ENCODE assay signal across 9 cellular contexts in genomic region chr2:11749646-11750349, GRCh38. TPM values are rescaled to one million over a fixed set of nuclear protein-coding genes. Genes with fewer than 3 reads are reported as not detected.
A peak's percentile ranks its signal among the peaks of the same experiment; 100 is the strongest.
DNase-seq lines count a peak whose midpoint lies in the region; ATAC-seq and TF ChIP-seq lines count a peak whose summit lies in the region.
"Had no signal": no experiment of that assay in that cellular context is flagged by ENCODE, and none has a peak within 500 bp of the region (broad histone marks: within the 10 kb centered on the region; RNA-seq: fewer than 3 reads in every experiment).

No MANE protein-coding gene starts in this region.

- peaks cover 16% of the 10 kb centered on the region for H3K27me3 Mint-ChIP-seq in dendritic cell treated with granulocyte-macrophage colony-stimulating factor and Interleukin-4, amounts not matched to agents 40 ng/mL and 50 ng/mL, for 4 days

- peak overlapping the region; percentile 82 for H3K4me3 Mint-ChIP-seq in dendritic cell treated with granulocyte-macrophage colony-stimulating factor and Interleukin-4, amounts not matched to agents 40 ng/mL and 50 ng/mL, for 4 days
- H3K4me3 Mint-ChIP-seq in stimulated activated effector memory CD8-positive, alpha-beta T cell treated with anti-CD3 and anti-CD28 coated beads, Interleukin-12 subunit alpha, Interleukin-12 subunit beta, amount 100 ng/mL, for 72 hours = peak overlapping the region; percentile 93

- H3K4me1 Mint-ChIP-seq in dendritic cell treated with granulocyte-macrophage colony-stimulating factor and Interleukin-4, amounts not matched to agents 40 ng/mL and 50 ng/mL, for 4 days (ENCODE audit: low read depth) = peaks cover 83% of the 10 kb centered on the region
- H3K4me1 Mint-ChIP-seq in stimulated activated effector memory CD8-positive, alpha-beta T cell treated with anti-CD3 and anti-CD28 coated beads, Interleukin-12 subunit alpha, Interleukin-12 subunit beta, amount 100 ng/mL, for 72 hours = peaks cover 86% of the 10 kb centered on the region

- H3K9me2 ChIP-seq in SK-N-SH (no peaks in the 10 kb centered on the region), Loucy (replicated peaks; ENCODE audit: low read depth, low read length) (no peaks in the 10 kb centered on the region)

- ATAC-seq in SK-N-SH treated with all-trans-retinoic acid at 6 μM for 48 hours = no peak
- ATAC-seq in stimulated activated effector memory CD8-positive, alpha-beta T cell treated with anti-CD3 and anti-CD28 coated beads, Interleukin-12 subunit alpha, Interleukin-12 subunit beta, amount 100 ng/mL, for 72 hours = no peak

- H3K4me2 ChIP-seq in SK-N-SH (no peak overlapping the region), Loucy (ENCODE audit: low read depth, low read length, poor library complexity, severe bottlenecking) (peak overlapping the region; percentile 96)

- H4K20me1 ChIP-seq in SK-N-SH (ENCODE audit: insufficient read depth) (peaks cover 63% of the 10 kb centered on the region), Loucy (ENCODE audit: insufficient read depth, low read length, poor library complexity, severe bottlenecking) (peaks cover 24% of the 10 kb centered on the region)

- H3F3A ChIP-seq in SK-N-SH (replicated peaks; ENCODE audit: insufficient read depth) (peaks cover 3% of the 10 kb centered on the region), Loucy (ENCODE audit: low read depth) (no peaks in the 10 kb centered on the region)

- TF ChIP-seq EP300 in SK-N-SH (IDR thresholded peaks at IDR 0.05; ENCODE audit: borderline replicate concordance in 1 of 2, low read depth in 1 of 2, low read length in 1 of 2) = no peak; a peak in 1 of 4 replicates

- H3K27me3 ChIP-seq in SK-N-SH (ENCODE audit: insufficient read depth) = no peaks in the 10 kb centered on the region
- H3K27me3 ChIP-seq in Loucy (ENCODE audit: insufficient read depth, low read length, poor library complexity, severe bottlenecking) = no peaks in the 10 kb centered on the region

- no peaks in the 10 kb centered on the region for H3K36me3 Mint-ChIP-seq in dendritic cell treated with granulocyte-macrophage colony-stimulating factor and Interleukin-4, amounts not matched to agents 40 ng/mL and 50 ng/mL, for 4 days (ENCODE audit: low read depth)
- H3K36me3 Mint-ChIP-seq in stimulated activated effector memory CD8-positive, alpha-beta T cell treated with anti-CD3 and anti-CD28 coated beads, Interleukin-12 subunit alpha, Interleukin-12 subunit beta, amount 100 ng/mL, for 72 hours = peaks cover 14% of the 10 kb centered on the region

- intact Hi-C loops in dendritic cell treated with granulocyte-macrophage colony-stimulating factor and Interleukin-4, amounts not matched to agents 40 ng/mL and 50 ng/mL, for 4 days (cut with micrococcal nuclease) = loop anchor here (10.0 kb wide), 2 partner anchors 285 to 405 kb away; partner anchors contain the start of genes E2F6 and ROCK2

- no peak overlapping the region for H3K4me3 ChIP-seq in SK-N-SH (ENCODE audit: low read depth in 2 of 2, low read length in 1 of 2)
- peak overlapping the region; percentile 91 for H3K4me3 ChIP-seq in Loucy (ENCODE audit: low read length, poor library complexity, severe bottlenecking)

- no peak for TF ChIP-seq RAD21 in SK-N-SH (IDR thresholded peaks at IDR 0.05; ENCODE audit: low read length)

- CTCF ChIA-PET in SK-N-SH (lab: Yijun Ruan, JAX) = interaction anchor here (0.8 to 32.6 kb wide), 8 partner anchors 11 to 60 kb away, joined by 3 to 873 read pairs (median 5); no protein-coding TSS in a partner anchor

- peak; percentile 71 for DNase-seq in SK-N-SH
- DNase-seq in stimulated activated effector memory CD8-positive, alpha-beta T cell treated with anti-CD3 and anti-CD28 coated beads, Interleukin-12 subunit alpha, Interleukin-12 subunit beta, amount 100 ng/mL, for 72 hours (ENCODE audit: low spot score in 2 of 2) = peak in 1 of 2 donors; percentile 57
- DNase-seq in GF-D8 (lab: John Stamatoyannopoulos, UW) = no peak
- no peak for DNase-seq in NOMO-1 treated with dmso at 0.1 percent for 144 hours (lab: John Stamatoyannopoulos, UW; ENCODE audit: unreplicated experiment)
- DNase-seq in pons (ENCODE audit: low spot score) = no peak
- DNase-seq: NCI-H1092 treated with DMSO at 0.1 percent for 48 hours had no signal

- H3K79me2 ChIP-seq in SK-N-SH (ENCODE audit: insufficient read depth) (peaks cover 68% of the 10 kb centered on the region), Loucy (ENCODE audit: insufficient read depth, low read length) (peaks cover 77% of the 10 kb centered on the region)

- H3K36me3 ChIP-seq in SK-N-SH (replicated peaks in 1 of 2; ENCODE audit: control insufficient read depth in 1 of 2, insufficient read depth in 2 of 2, low read length in 1 of 2) = no peaks in the 10 kb centered on the region
- H3K36me3 ChIP-seq in Loucy (ENCODE audit: insufficient read depth, low read length) = no peaks in the 10 kb centered on the region

- H2AFZ ChIP-seq in SK-N-SH (ENCODE audit: low read depth) = no peak overlapping the region
- no peak overlapping the region for H2AFZ ChIP-seq in Loucy (ENCODE audit: low read length)

- WGBS in SK-N-SH (ENCODE audit: low lambda C conversion rate) = 92% methylated on average over 13 of the region's 13 CpGs

- H3K9me3 Mint-ChIP-seq in dendritic cell treated with granulocyte-macrophage colony-stimulating factor and Interleukin-4, amounts not matched to agents 40 ng/mL and 50 ng/mL, for 4 days = no peaks in the 10 kb centered on the region
- H3K9me3 Mint-ChIP-seq in stimulated activated effector memory CD8-positive, alpha-beta T cell treated with anti-CD3 and anti-CD28 coated beads, Interleukin-12 subunit alpha, Interleukin-12 subunit beta, amount 100 ng/mL, for 72 hours = no peaks in the 10 kb centered on the region

- peak overlapping the region in 1 of 2 experiments; percentile 56; a peak in 2 of 4 replicates for H3K27ac ChIP-seq in SK-N-SH (ENCODE audit: low read depth in 2 of 2, low read length in 1 of 2)

- no peak for TF ChIP-seq CTCF in SK-N-SH (IDR thresholded peaks at IDR 0.05)
- no peak for TF ChIP-seq CTCF in Loucy (conservative IDR thresholded peaks at IDR 0.05; ENCODE audit: low read length)

- H3K27ac Mint-ChIP-seq in dendritic cell treated with granulocyte-macrophage colony-stimulating factor and Interleukin-4, amounts not matched to agents 40 ng/mL and 50 ng/mL, for 4 days = peak overlapping the region; percentile 79
- H3K27ac Mint-ChIP-seq in stimulated activated effector memory CD8-positive, alpha-beta T cell treated with anti-CD3 and anti-CD28 coated beads, Interleukin-12 subunit alpha, Interleukin-12 subunit beta, amount 100 ng/mL, for 72 hours = peak overlapping the region; percentile 93

- H3K4me1 ChIP-seq in SK-N-SH (ENCODE audit: control insufficient read depth in 1 of 2, insufficient read depth in 2 of 2, low read depth in 1 of 2, low read length in 1 of 2) = peaks cover 32 to 69% of the 10 kb centered on the region in 2 experiments
- peaks cover 77% of the 10 kb centered on the region for H3K4me1 ChIP-seq in Loucy (ENCODE audit: insufficient read depth, low read length, poor library complexity, severe bottlenecking)

- H3K9me3 ChIP-seq in SK-N-SH = no peaks in the 10 kb centered on the region
- no peaks in the 10 kb centered on the region for H3K9me3 ChIP-seq in Loucy (ENCODE audit: insufficient read depth, low read depth, low read length)

- H3K9ac ChIP-seq in SK-N-SH = no peak overlapping the region
- H3K9ac ChIP-seq in Loucy (ENCODE audit: low read depth, low read length, poor library complexity, severe bottlenecking) = peak overlapping the region; percentile 88

- POLR2A ChIA-PET in SK-N-SH (lab: Yijun Ruan, JAX) = interaction anchor here (1.1 to 1.7 kb wide), 3 partner anchors 14 to 54 kb away, joined by 3 read pairs; no protein-coding TSS in a partner anchor

TF ChIP-seq in SK-N-SH, 30 proteins besides CTCF, POLR2A, EP300 and RAD21:
- TF ChIP-seq NRF1 (IDR thresholded peaks at IDR 0.05; ENCODE audit: low read depth, low read length) (no peak), MXI1 (IDR thresholded peaks at IDR 0.05; ENCODE audit: low read depth, low read length) (peak; percentile 28; the same call in 1 of the 2 replicates), FOXJ3 (CRISPR knock-in tag; IDR thresholded peaks at IDR 0.05) (no peak), RFX5 (IDR thresholded peaks at IDR 0.05; ENCODE audit: low read length) (no peak), FOSL2 (IDR thresholded peaks at IDR 0.05; ENCODE audit: borderline replicate concordance, low read depth) (no peak), YY1 (IDR thresholded peaks at IDR 0.05; ENCODE audit: low read depth) (no peak), SMC3 (IDR thresholded peaks at IDR 0.05; ENCODE audit: low read depth, low read length) (no peak)

TF ChIP-seq in SK-N-SH treated with all-trans-retinoic acid at 6 μM for 48 hours, 23 proteins besides CTCF, POLR2A, EP300 and RAD21 (continues in another document):
- no peak for TF ChIP-seq ISL1 (CRISPR knock-in tag; IDR thresholded peaks at IDR 0.05)
- TF ChIP-seq, protein P1, sequence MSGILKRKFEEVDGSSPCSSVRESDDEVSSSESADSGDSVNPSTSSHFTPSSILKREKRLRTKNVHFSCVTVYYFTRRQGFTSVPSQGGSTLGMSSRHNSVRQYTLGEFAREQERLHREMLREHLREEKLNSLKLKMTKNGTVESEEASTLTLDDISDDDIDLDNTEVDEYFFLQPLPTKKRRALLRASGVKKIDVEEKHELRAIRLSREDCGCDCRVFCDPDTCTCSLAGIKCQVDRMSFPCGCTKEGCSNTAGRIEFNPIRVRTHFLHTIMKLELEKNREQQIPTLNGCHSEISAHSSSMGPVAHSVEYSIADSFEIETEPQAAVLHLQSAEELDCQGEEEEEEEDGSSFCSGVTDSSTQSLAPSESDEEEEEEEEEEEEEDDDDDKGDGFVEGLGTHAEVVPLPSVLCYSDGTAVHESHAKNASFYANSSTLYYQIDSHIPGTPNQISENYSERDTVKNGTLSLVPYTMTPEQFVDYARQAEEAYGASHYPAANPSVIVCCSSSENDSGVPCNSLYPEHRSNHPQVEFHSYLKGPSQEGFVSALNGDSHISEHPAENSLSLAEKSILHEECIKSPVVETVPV (CRISPR knock-in tag; IDR thresholded peaks at IDR 0.05) = no peak
- TF ChIP-seq ZNF70 (CRISPR knock-in tag; IDR thresholded peaks at IDR 0.05) = no peak
- no peak for TF ChIP-seq OSR1 (CRISPR knock-in tag; IDR thresholded peaks at IDR 0.05)
- TF ChIP-seq TOX (CRISPR knock-in tag; IDR thresholded peaks at IDR 0.05; ENCODE audit: borderline replicate concordance) = no peak

RNA-seq across cellular contexts. Expression of gene LPIN1, which starts 3.4 kb away (rescaled TPM):
- polyA plus RNA-seq in SK-N-SH (2012; rRNA removed) = 22.1 and 28.2 TPM in 2 replicates
- polyA plus RNA-seq in SK-N-SH (2012; cell fraction: cytosol; rRNA removed) = 14.9 and 17.7 TPM in 2 replicates
- 60.5 and 67.4 TPM in 2 replicates for polyA plus RNA-seq in SK-N-SH (2012; cell fraction: nucleus; rRNA removed)
